In genomic region chr18:65753520-65753919, GRCh38 we compare ENCODE assay signal across 2 cellular contexts.
TF ChIP-seq lines count a peak whose summit lies in the region.

No MANE protein-coding gene starts in this region.

TF ChIP-seq in SK-N-SH, 30 proteins besides CTCF, POLR2A, EP300 and RAD21 (continued from another document):
- TF ChIP-seq NRF1 (IDR thresholded peaks at IDR 0.05; ENCODE audit: low read depth, low read length), result no peak

TF ChIP-seq in SK-N-SH treated with all-trans-retinoic acid at 6 μM for 48 hours, 23 proteins besides CTCF, POLR2A, EP300 and RAD21 (continued from another document):
- no peak for TF ChIP-seq CSRNP3 (CRISPR knock-in tag; IDR thresholded peaks at IDR 0.05)
- no peak for TF ChIP-seq GLIS3 (CRISPR knock-in tag; IDR thresholded peaks at IDR 0.05)
- no peak for TF ChIP-seq ZC3H10 (CRISPR knock-in tag; IDR thresholded peaks at IDR 0.05)
- TF ChIP-seq ISL1 (CRISPR knock-in tag; IDR thresholded peaks at IDR 0.05), result no peak
- no peak for TF ChIP-seq PPARA (CRISPR knock-in tag; IDR thresholded peaks at IDR 0.05; ENCODE audit: borderline replicate concordance)
